8 cellular contexts compared by ENCODE assay signal in genomic region chr11:118605116-118605867, GRCh38. TPM values are rescaled to one million over a fixed set of nuclear protein-coding genes. Genes with fewer than 3 reads are reported as not detected.
DNase-seq lines count a peak whose midpoint lies in the region; ATAC-seq and TF ChIP-seq lines count a peak whose summit lies in the region.
"Had no signal": no experiment of that assay in that cellular context is flagged by ENCODE, and none has a peak within 500 bp of the region (broad histone marks: within the 10 kb centered on the region; RNA-seq: fewer than 3 reads in every experiment).

No MANE protein-coding gene starts in this region.

- no peak overlapping the region for H3K23ac ChIP-seq in mesendoderm (ENCODE audit: low read length)

- H3K4me2 ChIP-seq in mesendoderm (ENCODE audit: low read length): no peak overlapping the region

- ATAC-seq in HG03108 (IDR thresholded peaks at IDR 0.05; ENCODE audit: unreplicated experiment): no peak

- no peak overlapping the region for H2BK15ac ChIP-seq in mesendoderm (replicated peaks; ENCODE audit: low read depth)

- no CpG with 5 or more reads among the region's 10 CpGs for WGBS in mesendoderm (ENCODE audit: extremely low coverage, insufficient coverage, low lambda C conversion rate)

- H3K4me3 ChIP-seq in dorsolateral prefrontal cortex (peak overlapping the region in 7 of 59 donors; percentile 4 to 40 (median 10)), mesendoderm (ENCODE audit: low read length) (no peak overlapping the region), tibial artery (no peak overlapping the region)

- H3K79me1 ChIP-seq in mesendoderm (ENCODE audit: low read length): no peaks in the 10 kb centered on the region

- H3K27me3 ChIP-seq in dorsolateral prefrontal cortex (no peaks in the 10 kb centered on the region), mesendoderm (ENCODE audit: insufficient read depth, low read length, poor library complexity) (peaks cover 34% of the 10 kb centered on the region), tibial artery (no peaks in the 10 kb centered on the region)

- intact Hi-C loops in dorsolateral prefrontal cortex (cut with DNase I) (loop anchor here in 1 of 2 donors (5.0 kb wide), 1 partner anchor 52 kb away; no protein-coding TSS in a partner anchor), tibial artery (cut with DNase I; ENCODE audit: low total_unique reads) (loop anchor here (5.0 kb wide), 1 partner anchor 33 kb away; the partner anchor contains the start of gene ARCN1)

- TF ChIP-seq CTCF in dorsolateral prefrontal cortex (IDR thresholded peaks at IDR 0.05 in 54 of 56, conservative IDR thresholded peaks at IDR 0.05 in 2 of 56; ENCODE audit: low read depth in 1 of 56, partially characterized antibody in 56 of 56) (peak in 2 of 56 donors; percentile 5 to 9), tibial artery (IDR thresholded peaks at IDR 0.05) (no peak)

- H4K5ac ChIP-seq in mesendoderm (ENCODE audit: low read length): no peak overlapping the region

- no peak overlapping the region for H4K8ac ChIP-seq in mesendoderm (ENCODE audit: low read depth, low read length)

- H3K9me3 ChIP-seq in tibial artery: no peaks in the 10 kb centered on the region

- no peak overlapping the region for H3K18ac ChIP-seq in mesendoderm (ENCODE audit: low read length)

- H3K36me3 ChIP-seq in mesendoderm (ENCODE audit: control insufficient read depth, insufficient read depth, low read length) (peaks cover 10% of the 10 kb centered on the region), tibial artery (peaks cover 23 to 31% (median 28%) of the 10 kb centered on the region in 3 donors)

- H3K27ac ChIP-seq in dorsolateral prefrontal cortex (peak overlapping the region; percentile 67 to 99 (median 93)), mesendoderm (ENCODE audit: low read depth, low read length) (no peak overlapping the region), tibial artery (peak overlapping the region; percentile 93)

- H3K4me1 ChIP-seq in mesendoderm (ENCODE audit: control insufficient read depth, low read depth, low read length): peaks cover 2% of the 10 kb centered on the region
- peaks cover 0 to 54% (median 42%) of the 10 kb centered on the region in 4 donors for H3K4me1 ChIP-seq in tibial artery

- DNase-seq in LHCN-M2 (ENCODE audit: low read depth) (peak; percentile 89), dorsolateral prefrontal cortex (peak in 3 of 10 donors; percentile 55 to 63 (median 60)), mesendoderm (peak; percentile 19), tibial artery (peak; percentile 88 to 92), DMS153 treated with DMSO at 0.1 percent for 48 hours (lab: John Stamatoyannopoulos, UW; ENCODE audit: unreplicated experiment) (no peak), T-helper 2 cell (no peak)
- DNase-seq: immature natural killer cell had no signal

- no peak overlapping the region for H3K56ac ChIP-seq in mesendoderm (ENCODE audit: low read length)

- no peak overlapping the region for H2AK5ac ChIP-seq in mesendoderm (ENCODE audit: low read length)

- H3K9ac ChIP-seq in mesendoderm (ENCODE audit: low read length): no peak overlapping the region

- no peak overlapping the region for H2BK5ac ChIP-seq in mesendoderm (ENCODE audit: low read length)

- H2BK120ac ChIP-seq in mesendoderm (ENCODE audit: low read depth, low read length): no peak overlapping the region

- no peaks in the 10 kb centered on the region for H3K79me2 ChIP-seq in mesendoderm (ENCODE audit: control insufficient read depth, insufficient read depth, low read length)

- H3K4ac ChIP-seq in mesendoderm (ENCODE audit: low read depth, low read length): no peak overlapping the region

RNA-seq across cellular contexts. Expression of gene PHLDB1, which starts 2.1 kb away (rescaled TPM):
- total RNA-seq in LHCN-M2 (2014; rRNA removed) (79.0 and 88.7 TPM in 2 replicates), dorsolateral prefrontal cortex (100 to 1,000 TPM in 117 of 120 experiments, 10 to 100 TPM in 3; 68.2 to 983 (median 256) TPM)
- 94.1 TPM for polyA plus RNA-seq in LHCN-M2 (2012)
- 35.1 TPM for polyA plus RNA-seq in mesendoderm (2013, experiment 1 of 2)
- polyA plus RNA-seq in mesendoderm (2013, experiment 2 of 2): 34.9 TPM

RNA-seq across cellular contexts. Expression of gene ARCN1, which starts 33.1 kb away (rescaled TPM):
- 149 and 156 TPM in 2 replicates for total RNA-seq in LHCN-M2 (2014; rRNA removed)
- 127 TPM for polyA plus RNA-seq in LHCN-M2 (2012)
- 100 to 1,000 TPM in 36 of 120 experiments, 10 to 100 TPM in 84; 67.9 to 122 (median 95.9) TPM for total RNA-seq in dorsolateral prefrontal cortex
- 171 TPM for polyA plus RNA-seq in mesendoderm (2013, experiment 1 of 2)
- polyA plus RNA-seq in mesendoderm (2013, experiment 2 of 2): 167 TPM

RNA-seq across cellular contexts. Expression of gene IFT46, which starts 39.6 kb away (rescaled TPM):
- total RNA-seq in LHCN-M2 (2014; rRNA removed): 47.0 and 75.3 TPM in 2 replicates
- polyA plus RNA-seq in LHCN-M2 (2012): 25.5 TPM
- 10 to 100 TPM; 28.5 to 49.1 (median 37.4) TPM for total RNA-seq in dorsolateral prefrontal cortex
- polyA plus RNA-seq in mesendoderm (2013, experiment 1 of 2): 16.5 TPM
- polyA plus RNA-seq in mesendoderm (2013, experiment 2 of 2): 15.3 TPM

Comparison
In these comparisons a context has a peak if more than half of its experiments do, and no peak if none do; other contexts are left out.
1. DNase-seq: peak in LHCN-M2 (single experiment), mesendoderm (single experiment) and tibial artery (2 of 2); none in DMS153 treated with DMSO at 0.1 percent for 48 hours (single experiment) and T-helper 2 cell (0 of 5).